21 cellular contexts compared by ENCODE assay signal in genomic region chr1:180971273-180971997, GRCh38.
"Had no signal": no experiment of that assay in that cellular context is flagged by ENCODE, and none has a peak within 500 bp of the region (broad histone marks: within the 10 kb centered on the region; RNA-seq: fewer than 3 reads in every experiment).

No MANE protein-coding gene starts in this region.

- H3K4me3 ChIP-seq: left lung, lung, pancreas, psoas muscle, stomach, suprapubic skin, transverse colon, uterus had no signal

- H3K27me3 Mint-ChIP-seq: naive thymus-derived CD4-positive, alpha-beta T cell had no signal

- H3K9me3 ChIP-seq: left lung, pancreas, psoas muscle, stomach, suprapubic skin, transverse colon, uterus had no signal

- DNase-seq: activated CD4-positive, alpha-beta T cell treated with anti-CD3 and anti-CD28 coated beads, Interleukin-2, amount 50 U/mL, for 4 hours; effector CD4-positive, alpha-beta T cell; foreskin melanocyte; hippocampal formation; kidney glomerular epithelial cell; left lung; naive thymus-derived CD4-positive, alpha-beta T cell; pancreas; psoas muscle; right cardiac atrium; stimulated activated CD4-positive, alpha-beta T cell treated with anti-CD3 and anti-CD28 coated beads, Interleukin-12 subunit alpha, Interleukin-12 subunit beta, amount 100 ng/mL, for 4 hours; stimulated activated CD4-positive, alpha-beta T cell treated with anti-CD3 and anti-CD28 coated beads, Interleukin-4, amount 100 ng/mL, for 4 hours; stomach; SW 1271; transverse colon; uterus; WERI-Rb-1 had no signal

- H3K36me3 ChIP-seq: pancreas, uterus had no signal

- H3K27ac ChIP-seq: left lung, pancreas, psoas muscle, stomach, suprapubic skin, transverse colon, uterus, WERI-Rb-1 had no signal

- ATAC-seq: activated naive CD4-positive, alpha-beta T cell treated with anti-CD3 and anti-CD28 coated beads, Interleukin-2, amount 50 U/mL, for 72 hours; left lung; naive thymus-derived CD4-positive, alpha-beta T cell; pancreas; psoas muscle; right cardiac atrium had no signal

- H3K27ac Mint-ChIP-seq: dendritic cell treated with granulocyte-macrophage colony-stimulating factor and Interleukin-4, amounts not matched to agents 40 ng/mL and 50 ng/mL, for 4 days had no signal

- H3K9me3 Mint-ChIP-seq: activated naive CD4-positive, alpha-beta T cell treated with anti-CD3 and anti-CD28 coated beads, Interleukin-2, amount 50 U/mL, for 72 hours; dendritic cell treated with granulocyte-macrophage colony-stimulating factor and Interleukin-4, amounts not matched to agents 40 ng/mL and 50 ng/mL, for 4 days; naive thymus-derived CD4-positive, alpha-beta T cell had no signal

- H3K27me3 ChIP-seq: left lung, pancreas, stomach, suprapubic skin, transverse colon, uterus had no signal

- H3K4me1 ChIP-seq: uterus had no signal

- H3K4me3 Mint-ChIP-seq: dendritic cell treated with granulocyte-macrophage colony-stimulating factor and Interleukin-4, amounts not matched to agents 40 ng/mL and 50 ng/mL, for 4 days; naive thymus-derived CD4-positive, alpha-beta T cell had no signal
